ENCODE assay signal across 19 cellular contexts in genomic region chr3:122674339-122674738, GRCh38.
"Had no signal": no experiment of that assay in that cellular context is flagged by ENCODE, and none has a peak within 500 bp of the region (broad histone marks: within the 10 kb centered on the region; RNA-seq: fewer than 3 reads in every experiment).

No MANE protein-coding gene starts in this region.

- DNase-seq: activated CD4-positive, alpha-beta T cell treated with anti-CD3 and anti-CD28 coated beads, Interleukin-2, amount 50 U/mL, for 1 hour; activated CD4-positive, CD25-positive, alpha-beta regulatory T cell; activated naive CD4-positive, alpha-beta T cell; activated T-cell treated with anti-CD3 and anti-CD28 coated beads for 4 hours; effector memory CD4-positive, alpha-beta T cell; foreskin keratinocyte; glutamatergic neuron; right cardiac atrium; stimulated activated CD4-positive, alpha-beta T cell treated with anti-CD3 and anti-CD28 coated beads, Interleukin-15, amount 100 ng/mL, for 24 hours; stimulated activated CD4-positive, alpha-beta T cell treated with anti-CD3 and anti-CD28 coated beads, Interleukin-4, amount 100 ng/mL, for 1 hour; stimulated activated naive CD4-positive, alpha-beta T cell treated with Interleukin-2 at 50 U/mL for 16 hours; substantia nigra; T-helper 2 cell; transverse colon had no signal

- H3K36me3 ChIP-seq: ascending aorta, prostate gland, transverse colon had no signal

- H3K27me3 ChIP-seq: ascending aorta, foreskin keratinocyte, transverse colon had no signal

- H3K27ac ChIP-seq: ascending aorta, foreskin keratinocyte, prostate gland, skin epidermis, transverse colon had no signal

- H3K9me3 ChIP-seq: ascending aorta, prostate gland, transverse colon had no signal

- H3K4me3 ChIP-seq: ascending aorta, prostate gland, skin epidermis, transverse colon had no signal

- H3K27me3 Mint-ChIP-seq: dendritic cell treated with granulocyte-macrophage colony-stimulating factor and Interleukin-4, amounts not matched to agents 40 ng/mL and 50 ng/mL, for 4 days had no signal

- H3K27ac Mint-ChIP-seq: dendritic cell treated with granulocyte-macrophage colony-stimulating factor and Interleukin-4, amounts not matched to agents 40 ng/mL and 50 ng/mL, for 4 days; nephron had no signal

- H3K4me3 Mint-ChIP-seq: dendritic cell treated with granulocyte-macrophage colony-stimulating factor and Interleukin-4, amounts not matched to agents 40 ng/mL and 50 ng/mL, for 4 days; nephron had no signal

- H3K9me3 Mint-ChIP-seq: nephron had no signal

- H3K4me1 ChIP-seq: prostate gland had no signal
